In the genomic region with DNA sequence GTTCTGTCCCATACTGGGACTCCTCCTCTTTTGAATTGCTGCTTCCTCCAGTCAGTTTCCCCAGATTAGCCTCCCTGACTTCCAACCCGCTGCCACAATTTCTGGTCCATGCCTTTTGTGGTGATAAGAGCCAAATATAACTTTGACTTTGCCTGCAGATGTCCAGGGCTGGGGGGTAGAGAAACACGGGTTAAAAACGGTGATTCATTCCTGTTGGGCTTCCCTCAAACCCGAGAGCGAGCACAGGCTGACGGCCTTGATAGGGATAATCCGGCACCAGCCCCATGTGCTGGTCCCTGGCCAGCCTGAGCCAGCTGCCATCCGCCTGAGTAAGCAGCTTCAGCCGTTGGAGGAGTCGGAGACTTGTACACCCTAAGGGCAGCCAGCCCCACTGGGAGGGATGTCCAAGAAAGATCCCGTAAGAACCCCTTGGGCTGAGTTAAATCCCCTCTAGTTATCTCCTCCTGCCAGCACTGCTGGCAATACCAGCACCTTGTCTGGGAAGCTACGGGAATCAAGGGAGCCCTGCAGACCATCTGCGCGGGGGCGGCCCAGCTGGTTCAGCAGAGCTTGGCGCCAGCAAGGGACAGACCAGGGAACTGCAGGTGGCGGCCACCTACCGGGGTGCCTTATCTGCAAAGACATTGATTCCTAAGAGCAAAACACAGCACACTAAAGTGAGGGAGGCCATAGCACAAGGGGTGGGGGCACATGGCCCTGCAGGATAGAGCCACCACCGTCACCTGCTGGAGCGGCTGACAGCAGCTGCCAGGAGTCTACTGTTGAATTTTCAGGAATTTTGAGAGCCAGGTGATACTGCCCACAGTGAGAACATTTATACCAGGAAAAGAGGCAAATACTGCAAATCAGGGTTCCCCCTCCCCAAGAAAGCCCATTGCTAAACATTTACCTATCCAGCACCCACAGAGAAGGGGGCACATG, we compare ENCODE assay signal across 8 cellular contexts. TPM values are rescaled to one million over a fixed set of nuclear protein-coding genes. Genes with fewer than 3 reads are reported as not detected.
A peak's percentile ranks its signal among the peaks of the same experiment; 100 is the strongest.
DNase-seq lines count a peak whose midpoint lies in the region; ATAC-seq and TF ChIP-seq lines count a peak whose summit lies in the region.

No MANE protein-coding gene starts in this region.

- H3K27me3 ChIP-seq in esophagus muscularis mucosa (no peaks in the 10 kb centered on the region), muscle layer of duodenum (ENCODE audit: low read depth, low read length) (no peaks in the 10 kb centered on the region)

- H3K4me3 ChIP-seq in esophagus muscularis mucosa (no peak overlapping the region), muscle layer of duodenum (ENCODE audit: low read depth in 1 of 2, low read length in 2 of 2) (peak overlapping the region in 1 of 2 donors; percentile 16)

- TF ChIP-seq EP300 in esophagus muscularis mucosa (IDR thresholded peaks at IDR 0.05): no peak

- peak; percentile 33 to 59 (median 36) for TF ChIP-seq CTCF in esophagus muscularis mucosa (IDR thresholded peaks at IDR 0.05)

- H3K9me3 ChIP-seq in esophagus muscularis mucosa: no peaks in the 10 kb centered on the region
- H3K9me3 ChIP-seq in muscle layer of duodenum (ENCODE audit: control insufficient read depth in 1 of 2, low read length in 2 of 2): no peaks in the 10 kb centered on the region

- 22% methylated on average over 17 of the region's 20 CpGs for WGBS in esophagus muscularis mucosa

- TF ChIP-seq POLR2A in esophagus muscularis mucosa (IDR thresholded peaks at IDR 0.05; ENCODE audit: low read depth): no peak

- H3K4me1 ChIP-seq in esophagus muscularis mucosa: peaks cover 51 to 75% (median 69%) of the 10 kb centered on the region in 4 donors
- H3K4me1 ChIP-seq in muscle layer of duodenum (ENCODE audit: control insufficient read depth in 1 of 2, insufficient read depth in 2 of 2, low read length in 2 of 2): peaks cover 14 to 60% of the 10 kb centered on the region in 2 donors

- DNase-seq in Daoy (ENCODE audit: low read depth) (peak; percentile 97), HuH-7.5 (ENCODE audit: low spot score) (peak; percentile 79), esophagus muscularis mucosa (ENCODE audit: extremely low spot score) (peak; percentile 95)
- no peak for DNase-seq in activated CD4-positive, CD25-positive, alpha-beta regulatory T cell (lab: John Stamatoyannopoulos, UW)

- H3K27ac ChIP-seq in esophagus muscularis mucosa (replicated peaks in 1 of 4) (peak overlapping the region; percentile 88 to 98 (median 96)), muscle layer of duodenum (ENCODE audit: low read length) (peak overlapping the region; percentile 93)

- intact Hi-C loops in esophagus muscularis mucosa (cut with DNase I): no loop called here

- H3K36me3 ChIP-seq in esophagus muscularis mucosa: peaks cover 2 to 32% (median 23%) of the 10 kb centered on the region in 4 donors
- peaks cover 0 to 19% of the 10 kb centered on the region in 2 donors for H3K36me3 ChIP-seq in muscle layer of duodenum (ENCODE audit: control insufficient read depth in 1 of 2, insufficient read depth in 2 of 2, low read length in 2 of 2)

- ATAC-seq in SK-N-SH treated with all-trans-retinoic acid at 6 μM for 48 hours: peak; percentile 97
- no peak for ATAC-seq in HG02610 (IDR thresholded peaks at IDR 0.05; ENCODE audit: unreplicated experiment)
- no peak for ATAC-seq in HG02885 (IDR thresholded peaks at IDR 0.05; ENCODE audit: poor library complexity, unreplicated experiment)

TF ChIP-seq in SK-N-SH treated with all-trans-retinoic acid at 6 μM for 48 hours, 23 proteins besides CTCF, POLR2A, EP300 and RAD21:
- TF ChIP-seq ZNF8 (CRISPR knock-in tag; IDR thresholded peaks at IDR 0.05) (no peak), TCF4 (CRISPR knock-in tag; IDR thresholded peaks at IDR 0.05; ENCODE audit: borderline replicate concordance) (peak; percentile 58; the same call in 1 of the 2 replicates)
TF ChIP-seq in SK-N-SH treated with all-trans-retinoic acid at 6 μM for 48 hours: peak in this region for 1.

RNA-seq across cellular contexts. Expression of gene CSPG4, which starts 18.1 kb away (rescaled TPM):
- 21.2 and 24.7 TPM in 2 replicates for total RNA-seq in Daoy (2014; rRNA removed; shearing (Covaris generic))
- total RNA-seq in esophagus muscularis mucosa: 100 to 1,000 TPM; 133 to 386 (median 182) TPM

RNA-seq across cellular contexts. Expression of gene SNX33, which starts 46.8 kb away (rescaled TPM):
- total RNA-seq in Daoy (2014; rRNA removed; shearing (Covaris generic)): 7.1 and 7.8 TPM in 2 replicates
- total RNA-seq in esophagus muscularis mucosa: 10 to 100 TPM; 27.8 to 47.6 (median 40.1) TPM

RNA-seq across cellular contexts. Expression of gene IMP3, which starts 54.5 kb away (rescaled TPM):
- total RNA-seq in Daoy (2014; rRNA removed; shearing (Covaris generic)): 115 and 126 TPM in 2 replicates
- total RNA-seq in esophagus muscularis mucosa: 10 to 100 TPM; 49.0 to 83.5 (median 62.1) TPM

Comparison
In these comparisons a context has a peak if more than half of its experiments do, and no peak if none do; other contexts are left out.
1. DNase-seq: peak in Daoy (single experiment), HuH-7.5 (single experiment) and esophagus muscularis mucosa (single experiment); none in activated CD4-positive, CD25-positive, alpha-beta regulatory T cell (0 of 4).